ENCODE assay signal across 1 cellular context in the genomic region with DNA sequence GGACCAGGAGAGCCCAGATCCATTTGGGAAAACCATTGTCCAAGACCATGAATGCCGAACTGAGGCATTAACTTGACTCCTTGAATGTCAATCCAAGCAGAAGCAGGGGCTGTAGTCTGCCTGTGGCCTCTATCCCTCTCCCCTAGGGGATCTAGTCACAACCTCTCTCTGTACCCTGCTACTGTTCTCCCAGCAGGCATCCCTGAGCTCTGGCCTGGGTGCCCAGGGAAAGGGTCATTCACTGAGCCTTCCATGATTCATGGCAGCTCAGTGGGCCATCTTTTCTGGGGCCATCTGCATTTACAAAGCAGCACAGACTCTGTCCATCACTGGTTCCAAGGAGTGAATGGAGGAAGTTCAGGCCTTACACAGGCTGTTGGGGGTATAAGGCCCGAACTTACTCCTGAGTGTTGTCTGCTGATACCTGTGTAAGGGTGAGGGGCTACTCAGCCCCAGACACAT.
TF ChIP-seq lines count a peak whose summit lies in the region.

No MANE protein-coding gene starts in this region.

TF ChIP-seq in K562, 482 proteins besides CTCF, POLR2A, EP300 and RAD21 (continued from another document):
- TF ChIP-seq ARID3B (CRISPR knock-in tag; IDR thresholded peaks at IDR 0.05; ENCODE audit: borderline replicate concordance) (no peak), CBX3 (IDR thresholded peaks at IDR 0.05; ENCODE audit: borderline replicate concordance in 1 of 2, low read length in 2 of 2) (no peak), CHD4 (IDR thresholded peaks at IDR 0.05; ENCODE audit: insufficient read depth, insufficient replicate concordance, low read depth, low read length, poor library complexity, severe bottlenecking) (no peak), TEAD1 (CRISPR knock-in tag; IDR thresholded peaks at IDR 0.05) (no peak)
